ENCODE assay signal across 8 cellular contexts in genomic region chr14:102084522-102084921, GRCh38. TPM values are rescaled to one million over a fixed set of nuclear protein-coding genes. Genes with fewer than 3 reads are reported as not detected.
DNase-seq lines count a peak whose midpoint lies in the region; ATAC-seq and TF ChIP-seq lines count a peak whose summit lies in the region.
"Not testable (repeated sequence)": the region's sequence is repeated elsewhere in the genome, so short reads cannot be mapped to it uniquely, and the experiment has no call there.

No MANE protein-coding gene starts in this region.

- not testable (repeated sequence) for H3K27me3 ChIP-seq in GM06990 (replicated peaks; ENCODE audit: control insufficient read depth, insufficient read depth, low read length); duodenal mucosa (ENCODE audit: control insufficient read depth in 1 of 2, insufficient read depth in 2 of 2, low read length in 2 of 2); layer of hippocampus (ENCODE audit: control insufficient read depth, insufficient read depth, low read length); neural progenitor cell

- H2AFZ ChIP-seq in neural progenitor cell (replicated peaks), result not testable (repeated sequence)

- peaks cover 55% of the 10 kb centered on the region for H3K79me2 ChIP-seq in neural progenitor cell (ENCODE audit: low read depth)

- H3K27ac Mint-ChIP-seq in T-helper 17 cell, result peak overlapping the region; percentile 93
- H3K27ac Mint-ChIP-seq in activated naive CD4-positive, alpha-beta T cell treated with anti-CD3 and anti-CD28 coated beads, Interleukin-2, amount 10 ng/mL, durations not matched to agents 7 days and 5 days, result peak overlapping the region; percentile 93
- H3K27ac Mint-ChIP-seq in neural progenitor cell, result not testable (repeated sequence)
- H3K27ac Mint-ChIP-seq in type B pancreatic cell, result peak overlapping the region; percentile 96

- H3K4me2 ChIP-seq in neural progenitor cell, result peak overlapping the region; percentile 97

- peaks cover 75% of the 10 kb centered on the region for H3F3A ChIP-seq in neural progenitor cell (ENCODE audit: low read depth)

- peaks cover 53% of the 10 kb centered on the region for H4K20me1 ChIP-seq in neural progenitor cell (ENCODE audit: low read depth)

- H3K27ac ChIP-seq in KOPT-K1 (ENCODE audit: low read depth, low read length, poor library complexity, severe bottlenecking), result peak overlapping the region; percentile 97
- H3K27ac ChIP-seq in duodenal mucosa (ENCODE audit: low read depth, low read length); neural progenitor cell: not testable (repeated sequence)
- H3K27ac ChIP-seq in layer of hippocampus (ENCODE audit: low read depth, low read length), result peak overlapping the region; percentile 100

- H3K4me3 Mint-ChIP-seq in T-helper 17 cell (peak overlapping the region; percentile 94), neural progenitor cell (peak overlapping the region; percentile 96), type B pancreatic cell (peak overlapping the region; percentile 98)
- peak overlapping the region; percentile 99 for H3K4me3 Mint-ChIP-seq in activated naive CD4-positive, alpha-beta T cell treated with anti-CD3 and anti-CD28 coated beads, Interleukin-2, amount 10 ng/mL, durations not matched to agents 7 days and 5 days

- not testable (repeated sequence) for H3K9me3 Mint-ChIP-seq in activated naive CD4-positive, alpha-beta T cell treated with anti-CD3 and anti-CD28 coated beads, Interleukin-2, amount 10 ng/mL, durations not matched to agents 7 days and 5 days; neural progenitor cell; type B pancreatic cell

- ATAC-seq in T-helper 17 cell, result not testable (repeated sequence)

- DNase-seq in GM06990 (ENCODE audit: extremely low read depth, insufficient read length); T-helper 17 cell; activated naive CD4-positive, alpha-beta T cell treated with anti-CD3 and anti-CD28 coated beads, Interleukin-2, amount 10 ng/mL, durations not matched to agents 7 days and 5 days; neural progenitor cell (ENCODE audit: low spot score); type B pancreatic cell (ENCODE audit: extremely low spot score, unreplicated experiment): not testable (repeated sequence)

- not testable (repeated sequence) for H3K27me3 Mint-ChIP-seq in T-helper 17 cell; activated naive CD4-positive, alpha-beta T cell treated with anti-CD3 and anti-CD28 coated beads, Interleukin-2, amount 10 ng/mL, durations not matched to agents 7 days and 5 days; neural progenitor cell (ENCODE audit: insufficient read depth, low read depth); type B pancreatic cell

- H3K9me3 ChIP-seq in KOPT-K1 (ENCODE audit: insufficient read depth, low read length, poor library complexity, severe bottlenecking); T-helper 17 cell (ENCODE audit: control insufficient read depth, low read length, poor library complexity, severe bottlenecking); duodenal mucosa (ENCODE audit: control insufficient read depth in 1 of 2, low read length in 2 of 2); neural progenitor cell (ENCODE audit: low read depth): not testable (repeated sequence)

- H3K36me3 ChIP-seq in GM06990 (ENCODE audit: control insufficient read depth, insufficient read depth, low read length) (peaks cover 22% of the 10 kb centered on the region), KOPT-K1 (ENCODE audit: insufficient read depth, low read length) (peaks cover 69% of the 10 kb centered on the region), duodenal mucosa (ENCODE audit: control insufficient read depth in 1 of 2, insufficient read depth in 2 of 2, low read length in 2 of 2) (peaks cover 55 to 59% of the 10 kb centered on the region in 2 donors), neural progenitor cell (peaks cover 42% of the 10 kb centered on the region)

- H3K36me3 Mint-ChIP-seq in T-helper 17 cell (ENCODE audit: low read depth), result peaks cover 20% of the 10 kb centered on the region
- H3K36me3 Mint-ChIP-seq in activated naive CD4-positive, alpha-beta T cell treated with anti-CD3 and anti-CD28 coated beads, Interleukin-2, amount 10 ng/mL, durations not matched to agents 7 days and 5 days, result peaks cover 70% of the 10 kb centered on the region
- H3K36me3 Mint-ChIP-seq in neural progenitor cell, result peaks cover 56% of the 10 kb centered on the region
- H3K36me3 Mint-ChIP-seq in type B pancreatic cell, result peaks cover 63% of the 10 kb centered on the region

- not testable (repeated sequence) for TF ChIP-seq CTCF in GM06990 (IDR thresholded peaks at IDR 0.05; ENCODE audit: insufficient read depth, low read length, poor library complexity, severe bottlenecking); neural progenitor cell (IDR thresholded peaks at IDR 0.05); type B pancreatic cell (conservative IDR thresholded peaks at IDR 0.05)

- peak overlapping the region; percentile 85 for H3K4me3 ChIP-seq in GM06990 (replicated peaks; ENCODE audit: low read depth, low read length)
- peak overlapping the region; percentile 69 to 88 for H3K4me3 ChIP-seq in duodenal mucosa (ENCODE audit: low read depth in 1 of 2, low read length in 2 of 2)
- H3K4me3 ChIP-seq in neural progenitor cell, result peak overlapping the region; percentile 75

- CTCF ChIA-PET in activated naive CD4-positive, alpha-beta T cell treated with anti-CD3 and anti-CD28 coated beads, Interleukin-2, amount 10 ng/mL, durations not matched to agents 7 days and 5 days (lab: Charles Lee), result interaction anchor here (1.0 to 1.5 kb wide), 3 partner anchors 12 to 229 kb away, joined by 3 to 7 read pairs (median 4); no protein-coding TSS in a partner anchor

- H3K4me1 ChIP-seq in duodenal mucosa (ENCODE audit: control insufficient read depth in 1 of 2, insufficient read depth in 2 of 2, low read length in 2 of 2) (peaks cover 18 to 22% of the 10 kb centered on the region in 2 donors), neural progenitor cell (peaks cover 45% of the 10 kb centered on the region)

- H3K4me1 Mint-ChIP-seq in T-helper 17 cell, result peaks cover 57% of the 10 kb centered on the region
- peaks cover 69% of the 10 kb centered on the region for H3K4me1 Mint-ChIP-seq in activated naive CD4-positive, alpha-beta T cell treated with anti-CD3 and anti-CD28 coated beads, Interleukin-2, amount 10 ng/mL, durations not matched to agents 7 days and 5 days
- peaks cover 55% of the 10 kb centered on the region for H3K4me1 Mint-ChIP-seq in neural progenitor cell
- H3K4me1 Mint-ChIP-seq in type B pancreatic cell (ENCODE audit: unreplicated experiment), result peaks cover 46% of the 10 kb centered on the region

- peak overlapping the region; percentile 56 to 91 for H3K9ac ChIP-seq in duodenal mucosa (ENCODE audit: low read depth in 1 of 2, low read length in 2 of 2)
- H3K9ac ChIP-seq in neural progenitor cell, result not testable (repeated sequence)

RNA-seq across cellular contexts. Expression of gene HSP90AA1, which starts 2.3 kb away (rescaled TPM):
- total RNA-seq in T-helper 17 cell (100 to 1,000 TPM; 514 to 570 TPM), neural progenitor cell (ENCODE audit: low replicate concordance) (656 and 746 TPM in 2 replicates), type B pancreatic cell (ENCODE audit: low replicate concordance) (585 and 652 TPM in 2 replicates)

RNA-seq across cellular contexts. Expression of gene WDR20, which starts 55.2 kb away (rescaled TPM):
- 10 to 100 TPM; 45.1 to 50.7 TPM for total RNA-seq in T-helper 17 cell
- total RNA-seq in neural progenitor cell (ENCODE audit: low replicate concordance), result 18.2 and 22.4 TPM in 2 replicates
- total RNA-seq in type B pancreatic cell (ENCODE audit: low replicate concordance), result 33.4 and 49.7 TPM in 2 replicates
